ENCODE assay signal across 9 cellular contexts in genomic region chr1:219188331-219188803, GRCh38.
A peak's percentile ranks its signal among the peaks of the same experiment; 100 is the strongest.
DNase-seq lines count a peak whose midpoint lies in the region; ATAC-seq lines count a peak whose summit lies in the region.
"Had no signal": no experiment of that assay in that cellular context is flagged by ENCODE, and none has a peak within 500 bp of the region (broad histone marks: within the 10 kb centered on the region; RNA-seq: fewer than 3 reads in every experiment).

No MANE protein-coding gene starts in this region.

- H3K27me3 ChIP-seq in duodenal mucosa (ENCODE audit: control insufficient read depth in 1 of 2, insufficient read depth in 2 of 2, low read length in 2 of 2): no peaks in the 10 kb centered on the region

- in situ Hi-C loops in ACHN (cut with HindIII; ENCODE audit: low pct_ligation_motif_present, low pct_unique_long_range_greater_than_20kb, low sequenced_read_pairs): no loop called here

- peaks cover 16 to 23% of the 10 kb centered on the region in 2 donors for H3K4me1 ChIP-seq in duodenal mucosa (ENCODE audit: control insufficient read depth in 1 of 2, insufficient read depth in 2 of 2, low read length in 2 of 2)

- H3K27ac ChIP-seq in duodenal mucosa (ENCODE audit: low read depth, low read length): peak overlapping the region; percentile 5
- H3K27ac ChIP-seq: VCaP had no signal

- H3K9ac ChIP-seq in duodenal mucosa (ENCODE audit: low read depth in 1 of 2, low read length in 2 of 2): no peak overlapping the region

- peak overlapping the region in 1 of 2 donors; percentile 17 for H3K4me3 ChIP-seq in duodenal mucosa (ENCODE audit: low read depth in 1 of 2, low read length in 2 of 2)

- DNase-seq in ACHN (peak; percentile 78), hepatic stellate cell (ENCODE audit: low spot score) (no peak), AG08396 (ENCODE audit: low spot score) (no peak), GM19238 (ENCODE audit: insufficient read length, low spot score) (no peak)
- DNase-seq in activated CD4-positive, alpha-beta T cell treated with anti-CD3 and anti-CD28 coated beads, Interleukin-2, amount 50 U/mL, for 1 hour: no peak

- H3K9me3 ChIP-seq in duodenal mucosa (ENCODE audit: control insufficient read depth in 1 of 2, low read length in 2 of 2): no peaks in the 10 kb centered on the region

- ATAC-seq in GM19397 (IDR thresholded peaks at IDR 0.05; ENCODE audit: unreplicated experiment) (peak; percentile 47), HG03457 (IDR thresholded peaks at IDR 0.05; ENCODE audit: unreplicated experiment) (peak; percentile 28)

- H3K36me3 ChIP-seq in duodenal mucosa (ENCODE audit: control insufficient read depth in 1 of 2, insufficient read depth in 2 of 2, low read length in 2 of 2): peaks cover 0 to 3% of the 10 kb centered on the region in 2 donors
